19 cellular contexts compared by ENCODE assay signal in the genomic region with DNA sequence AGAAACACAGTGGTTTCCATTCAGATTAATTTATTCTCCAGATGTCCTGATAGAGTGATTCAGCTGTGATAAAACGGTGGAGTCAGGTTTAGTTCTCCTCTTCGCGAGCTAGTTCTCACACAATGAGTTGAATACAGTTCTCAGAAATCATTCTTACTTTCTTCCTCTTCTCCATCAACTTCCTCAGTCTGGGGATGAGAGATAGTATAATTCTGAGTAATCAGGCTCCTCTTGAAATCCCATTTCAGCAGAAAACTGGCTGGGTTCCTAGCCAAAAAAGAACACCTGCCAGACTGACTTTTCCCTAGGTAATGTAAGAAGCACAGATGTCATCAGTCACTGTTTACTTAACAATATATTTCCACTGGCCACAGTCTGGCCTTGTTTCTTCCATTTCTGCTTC.
DNase-seq lines count a peak whose midpoint lies in the region; ATAC-seq and TF ChIP-seq lines count a peak whose summit lies in the region.
"Had no signal": no experiment of that assay in that cellular context is flagged by ENCODE, and none has a peak within 500 bp of the region (broad histone marks: within the 10 kb centered on the region; RNA-seq: fewer than 3 reads in every experiment).

No MANE protein-coding gene starts in this region.

- no peaks in the 10 kb centered on the region for H3K9me3 Mint-ChIP-seq in nephron
- H3K9me3 Mint-ChIP-seq: activated CD4-positive, alpha-beta memory T cell treated with anti-CD3 and anti-CD28 coated beads for 36 hours; activated T-helper 1 cell treated with anti-CD3 and anti-CD28 coated beads, Interleukin-12 subunit alpha, Interleukin-12 subunit beta, Interleukin-2, Interleukin-4 antibody, amounts not matched to agents 30 ng/mL and 10 ng/mL and 1 ng/mL, durations not matched to agents 14 hours and 24 hours and 36 hours; CD14-positive monocyte; endodermal cell had no signal

- no peak overlapping the region for H3K4me3 ChIP-seq in aorta (ENCODE audit: low read length in 2 of 2)
- H3K4me3 ChIP-seq: A549, SK-N-MC, spleen had no signal

- no peaks in the 10 kb centered on the region for H3K4me1 ChIP-seq in aorta (ENCODE audit: control insufficient read depth in 1 of 2, insufficient read depth in 2 of 2, low read length in 2 of 2)
- H3K4me1 ChIP-seq: A549, spleen had no signal

- intact Hi-C loops in aorta (cut with DNase I), result no loop called here

- no peaks in the 10 kb centered on the region for H3K27me3 Mint-ChIP-seq in nephron (ENCODE audit: low read depth)

- H3K36me3 Mint-ChIP-seq in nephron (ENCODE audit: low read depth), result peaks cover 20% of the 10 kb centered on the region
- H3K36me3 Mint-ChIP-seq: activated CD4-positive, alpha-beta memory T cell treated with anti-CD3 and anti-CD28 coated beads for 36 hours; CD14-positive monocyte had no signal

- WGBS in aorta, 2 donors, result 81 to 88% methylated on average over 3 of the region's 3 CpGs

- H3K9me3 ChIP-seq in aorta (ENCODE audit: control insufficient read depth, low read length), result no peaks in the 10 kb centered on the region
- H3K9me3 ChIP-seq: A549, spleen had no signal

- DNase-seq in NCI-H748 (lab: John Stamatoyannopoulos, UW; ENCODE audit: unreplicated experiment), result peak; percentile 11
- DNase-seq in NCI-H748 treated with DMSO at 0.1 percent for 48 hours (lab: John Stamatoyannopoulos, UW), result no peak
- DNase-seq in NCI-H774 (lab: John Stamatoyannopoulos, UW), result peak; percentile 40
- DNase-seq in 8988T, result no peak
- no peak for DNase-seq in globus pallidus (ENCODE audit: low spot score)
- no peak for DNase-seq in aorta
- DNase-seq: activated CD4-positive, alpha-beta memory T cell treated with anti-CD3 and anti-CD28 coated beads for 36 hours; central memory CD4-positive, alpha-beta T cell; EL; endodermal cell; left colon; spleen; stimulated activated naive CD4-positive, alpha-beta T cell treated with Interleukin-2 at 50 U/mL for 16 hours had no signal

- peak overlapping the region; percentile 48 to 72 (median 61) for H3K27ac Mint-ChIP-seq in nephron
- H3K27ac Mint-ChIP-seq: activated CD4-positive, alpha-beta memory T cell treated with anti-CD3 and anti-CD28 coated beads for 36 hours; activated T-helper 1 cell treated with anti-CD3 and anti-CD28 coated beads, Interleukin-12 subunit alpha, Interleukin-12 subunit beta, Interleukin-2, Interleukin-4 antibody, amounts not matched to agents 30 ng/mL and 10 ng/mL and 1 ng/mL, durations not matched to agents 14 hours and 24 hours and 36 hours; CD14-positive monocyte; endodermal cell had no signal

- H3K36me3 ChIP-seq in aorta (ENCODE audit: control insufficient read depth in 1 of 2, insufficient read depth in 2 of 2, low read length in 1 of 2), result no peaks in the 10 kb centered on the region
- H3K36me3 ChIP-seq: spleen had no signal

- no peaks in the 10 kb centered on the region for H3K27me3 ChIP-seq in aorta (ENCODE audit: control insufficient read depth in 1 of 2, insufficient read depth in 2 of 2, low read length in 1 of 2)
- H3K27me3 ChIP-seq: spleen had no signal

- no peak overlapping the region for H3K27ac ChIP-seq in aorta (ENCODE audit: low read depth in 1 of 2, low read length in 2 of 2)
- H3K27ac ChIP-seq: A549, SK-N-MC, spleen had no signal

- TF ChIP-seq CTCF in nephron (IDR thresholded peaks at IDR 0.05; ENCODE audit: unreplicated experiment in 3 of 3), result no peak

- H3K4me3 Mint-ChIP-seq in nephron, result no peak overlapping the region
- H3K4me3 Mint-ChIP-seq: activated CD4-positive, alpha-beta memory T cell treated with anti-CD3 and anti-CD28 coated beads for 36 hours; activated T-helper 1 cell treated with anti-CD3 and anti-CD28 coated beads, Interleukin-12 subunit alpha, Interleukin-12 subunit beta, Interleukin-2, Interleukin-4 antibody, amounts not matched to agents 30 ng/mL and 10 ng/mL and 1 ng/mL, durations not matched to agents 14 hours and 24 hours and 36 hours; CD14-positive monocyte; endodermal cell had no signal

- ATAC-seq in HG02884 (IDR thresholded peaks at IDR 0.05; ENCODE audit: unreplicated experiment), result peak; percentile 56
- ATAC-seq in aorta (ENCODE audit: low FRiP score), result no peak
- ATAC-seq: A549, left colon had no signal

- H3K4me1 Mint-ChIP-seq in nephron, result peaks cover 12% of the 10 kb centered on the region
- H3K4me1 Mint-ChIP-seq: CD14-positive monocyte had no signal

Comparison
In these comparisons a context has a peak if more than half of its experiments do, and no peak if none do; other contexts are left out.
1. DNase-seq: peak in NCI-H748 (single experiment) and NCI-H774 (single experiment); none in NCI-H748 treated with DMSO at 0.1 percent for 48 hours (single experiment), 8988T (single experiment), globus pallidus (single experiment) and aorta (0 of 2).